8 cellular contexts compared by ENCODE assay signal in genomic region chr19:18191640-18192062, GRCh38. TPM values are rescaled to one million over a fixed set of nuclear protein-coding genes. Genes with fewer than 3 reads are reported as not detected.
DNase-seq lines count a peak whose midpoint lies in the region; ATAC-seq and TF ChIP-seq lines count a peak whose summit lies in the region.

No MANE protein-coding gene starts in this region.

- H3K36me3 Mint-ChIP-seq in CD8-positive, alpha-beta T cell, result peaks cover 6% of the 10 kb centered on the region
- no peaks in the 10 kb centered on the region for H3K36me3 Mint-ChIP-seq in endothelial cell (ENCODE audit: low read depth, unreplicated experiment)

- CTCF ChIA-PET in CD8-positive, alpha-beta T cell (lab: Charles Lee), result interaction anchor here (0.6 to 4.2 kb wide), 29 partner anchors 8 to 222 kb away, joined by 3 to 68 read pairs (median 5); partner anchors contain the start of gene RAB3A
- CTCF ChIA-PET in PC-3 (lab: Charles Lee), result interaction anchor here (0.7 to 2.2 kb wide), 6 partner anchors 17 to 137 kb away, joined by 3 to 9 read pairs (median 4); partner anchors contain the start of gene JUND

- no TSS peak for BruUV-seq in PC-3 (replicated peaks; lab: Mats Ljungman, UMichigan)

- no peaks in the 10 kb centered on the region for H3K9me3 ChIP-seq in CD8-positive, alpha-beta T cell (ENCODE audit: low read length)
- no peaks in the 10 kb centered on the region for H3K9me3 ChIP-seq in PC-3 (ENCODE audit: low read length)
- H3K9me3 ChIP-seq in parathyroid adenoma (ENCODE audit: control insufficient read depth, low read length), result no peaks in the 10 kb centered on the region

- no peaks in the 10 kb centered on the region for H4K20me1 ChIP-seq in PC-3 (ENCODE audit: low read length)

- DNase-seq in CD8-positive, alpha-beta T cell, result no peak
- DNase-seq in PC-3 (no peak), endothelial cell (ENCODE audit: low spot score) (no peak), SKM-1 treated with dmso at 0.1 percent for 144 hours (lab: John Stamatoyannopoulos, UW; ENCODE audit: unreplicated experiment) (no peak), NCI-H1436 treated with DMSO at 0.1 percent for 48 hours (lab: John Stamatoyannopoulos, UW) (no peak), NCI-H1930 (lab: John Stamatoyannopoulos, UW) (no peak)

- H3K27ac Mint-ChIP-seq in CD8-positive, alpha-beta T cell, result peak overlapping the region; percentile 90
- peak overlapping the region; percentile 40 for H3K27ac Mint-ChIP-seq in endothelial cell (ENCODE audit: unreplicated experiment)

- intact Hi-C loops in CD8-positive, alpha-beta T cell (cut with DNase I, micrococcal nuclease), result loop anchor here (1.0 to 5.0 kb wide), 10 partner anchors 13 to 397 kb away; partner anchors contain the start of genes PIK3R2 (in 2 of the 2), ELL (in 1 of the 2), LSM4 (in 1 of the 2) and RAB3A (in 1 of the 2)
- intact Hi-C loops in PC-3 (cut with micrococcal nuclease), result loop anchor here (1.0 kb wide), 1 partner anchor 13 kb away; the partner anchor contains the start of gene RAB3A

- H3K9me3 Mint-ChIP-seq in CD8-positive, alpha-beta T cell, result no peaks in the 10 kb centered on the region
- no peaks in the 10 kb centered on the region for H3K9me3 Mint-ChIP-seq in endothelial cell (ENCODE audit: unreplicated experiment)

- H3F3A ChIP-seq in PC-3 (ENCODE audit: low read length, unreplicated experiment), result no peaks in the 10 kb centered on the region

- peaks cover 22% of the 10 kb centered on the region for H3K4me1 Mint-ChIP-seq in CD8-positive, alpha-beta T cell (ENCODE audit: low read depth)
- peaks cover 9% of the 10 kb centered on the region for H3K4me1 Mint-ChIP-seq in endothelial cell (ENCODE audit: unreplicated experiment)

- peaks cover 18% of the 10 kb centered on the region for H3K4me1 ChIP-seq in CD8-positive, alpha-beta T cell (ENCODE audit: insufficient read depth, low read length)
- H3K4me1 ChIP-seq in PC-3 (ENCODE audit: insufficient read depth, low read length), result peaks cover 13% of the 10 kb centered on the region
- peaks cover 10% of the 10 kb centered on the region for H3K4me1 ChIP-seq in parathyroid adenoma

- H3K27me3 ChIP-seq in CD8-positive, alpha-beta T cell (ENCODE audit: insufficient read depth, low read length), result no peaks in the 10 kb centered on the region
- no peaks in the 10 kb centered on the region for H3K27me3 ChIP-seq in PC-3 (ENCODE audit: low read length)
- no peaks in the 10 kb centered on the region for H3K27me3 ChIP-seq in parathyroid adenoma (ENCODE audit: control insufficient read depth, insufficient read depth, low read length)

- no peaks in the 10 kb centered on the region for H3K36me3 ChIP-seq in CD8-positive, alpha-beta T cell (ENCODE audit: insufficient read depth, low read length)
- H3K36me3 ChIP-seq in PC-3 (ENCODE audit: low read depth, low read length) (no peaks in the 10 kb centered on the region), parathyroid adenoma (ENCODE audit: control insufficient read depth, insufficient read depth, low read length) (no peaks in the 10 kb centered on the region)

- peak overlapping the region; percentile 87 for H3K4me3 Mint-ChIP-seq in CD8-positive, alpha-beta T cell
- peak overlapping the region; percentile 79 for H3K4me3 Mint-ChIP-seq in endothelial cell (ENCODE audit: unreplicated experiment)

- no peaks in the 10 kb centered on the region for H3K9me2 ChIP-seq in PC-3 (replicated peaks; ENCODE audit: low read length)

- ATAC-seq in CD8-positive, alpha-beta T cell, result no peak
- ATAC-seq in PC-3 (no peak), HG02870 (IDR thresholded peaks at IDR 0.05; ENCODE audit: unreplicated experiment) (no peak)

- H3K9ac ChIP-seq in PC-3 (ENCODE audit: low read length) (peak overlapping the region; percentile 57; the same call in 1 of the 2 replicates), parathyroid adenoma (no peak overlapping the region)

- H2AFZ ChIP-seq in PC-3 (ENCODE audit: low read length), result peak overlapping the region; percentile 72
- H2AFZ ChIP-seq in parathyroid adenoma, result peak overlapping the region; percentile 91

- peak overlapping the region; percentile 64 for H3K27ac ChIP-seq in CD8-positive, alpha-beta T cell (ENCODE audit: low read depth, low read length)
- H3K27ac ChIP-seq in PC-3 (ENCODE audit: low read length), result peak overlapping the region; percentile 26
- H3K27ac ChIP-seq in parathyroid adenoma, result peak overlapping the region; percentile 99

- TF ChIP-seq CTCF in CD8-positive, alpha-beta T cell (IDR thresholded peaks at IDR 0.05), result peak; percentile 63
- TF ChIP-seq CTCF in PC-3 (conservative IDR thresholded peaks at IDR 0.05; ENCODE audit: low read depth, low read length), result no peak
- TF ChIP-seq CTCF in endothelial cell (IDR thresholded peaks at IDR 0.05; ENCODE audit: unreplicated experiment), result no peak
- TF ChIP-seq CTCF in parathyroid adenoma (IDR thresholded peaks at IDR 0.05), result no peak

- POLR2A ChIA-PET in CD8-positive, alpha-beta T cell (lab: Charles Lee), result interaction anchor here (0.9 to 2.8 kb wide), 7 partner anchors 12 to 89 kb away, joined by 3 to 35 read pairs (median 4); partner anchors contain the start of genes JUND, PIK3R2 and RAB3A
- POLR2A ChIA-PET in PC-3 (lab: Charles Lee; ENCODE audit: unreplicated experiment), result interaction anchor here (0.5 to 0.7 kb wide), 2 partner anchors 10 to 33 kb away, joined by 4 to 9 read pairs; no protein-coding TSS in a partner anchor

- no peaks in the 10 kb centered on the region for H3K27me3 Mint-ChIP-seq in CD8-positive, alpha-beta T cell (ENCODE audit: low read depth)
- H3K27me3 Mint-ChIP-seq in endothelial cell (ENCODE audit: unreplicated experiment), result peaks cover 7% of the 10 kb centered on the region

- peaks cover 7% of the 10 kb centered on the region for H3K79me2 ChIP-seq in PC-3 (ENCODE audit: low read length)
- H3K79me2 ChIP-seq in parathyroid adenoma, result no peaks in the 10 kb centered on the region

- H3K4me2 ChIP-seq in PC-3 (ENCODE audit: low read length) (peak overlapping the region; percentile 91), parathyroid adenoma (ENCODE audit: low read length) (peak overlapping the region; percentile 81)

- H3K4me3 ChIP-seq in CD8-positive, alpha-beta T cell (ENCODE audit: low read depth, low read length), result no peak overlapping the region
- peak overlapping the region; percentile 76 for H3K4me3 ChIP-seq in PC-3 (ENCODE audit: low read length)
- H3K4me3 ChIP-seq in parathyroid adenoma (ENCODE audit: low read depth, low read length), result peak overlapping the region; percentile 81

RNA-seq across cellular contexts. Expression of gene MPV17L2, which starts 1.4 kb away (rescaled TPM):
- 1 to 10 TPM; 4.0 to 5.2 TPM for total RNA-seq in CD8-positive, alpha-beta T cell
- total RNA-seq in PC-3 (2014; rRNA removed), result 34.2 and 44.7 TPM in 2 replicates
- 17.7 TPM for total RNA-seq in endothelial cell (ENCODE audit: unreplicated experiment)

RNA-seq across cellular contexts. Expression of gene RAB3A, which starts 12.2 kb away (rescaled TPM):
- 10 to 100 TPM; 16.8 to 19.4 TPM for total RNA-seq in CD8-positive, alpha-beta T cell
- total RNA-seq in PC-3 (2014; rRNA removed) (5.7 and 6.7 TPM in 2 replicates), endothelial cell (ENCODE audit: unreplicated experiment) (3.1 TPM)

RNA-seq across cellular contexts. Expression of gene IFI30, which starts 18.0 kb away (rescaled TPM):
- total RNA-seq in CD8-positive, alpha-beta T cell, result 1 to 10 TPM; 1.6 to 1.8 TPM
- total RNA-seq in PC-3 (2014; rRNA removed) (31.1 and 35.0 TPM in 2 replicates), endothelial cell (ENCODE audit: unreplicated experiment) (not detected)

RNA-seq across cellular contexts. Expression of gene PDE4C, which starts 34.6 kb away (rescaled TPM):
- total RNA-seq in CD8-positive, alpha-beta T cell, result under 1 TPM in 1 of 2 experiments, not detected in 1; 0.71 TPM
- total RNA-seq in PC-3 (2014; rRNA removed), result 1.8 TPM in 1 of 2 replicates, not detected in the other
- 0.85 TPM for total RNA-seq in endothelial cell (ENCODE audit: unreplicated experiment)

RNA-seq across cellular contexts. Expression of gene PIK3R2, which starts 38.7 kb away (rescaled TPM):
- total RNA-seq in CD8-positive, alpha-beta T cell, result 1 to 10 TPM; 3.6 to 3.9 TPM
- total RNA-seq in PC-3 (2014; rRNA removed), result 13.9 and 15.8 TPM in 2 replicates
- total RNA-seq in endothelial cell (ENCODE audit: unreplicated experiment), result 28.0 TPM

Comparison
In these comparisons a context has a peak if more than half of its experiments do, and no peak if none do; other contexts are left out.
1. H3K27ac ChIP-seq: peak in every context shown above with its lines; median percentile 99 in parathyroid adenoma; 64 in CD8-positive, alpha-beta T cell; 26 in PC-3.
2. RNA of gene IFI30, which starts 18.0 kb away (total RNA-seq): 31.1 to 35.0 TPM in PC-3; 1.6 to 1.8 TPM in CD8-positive, alpha-beta T cell and not detected in endothelial cell (single experiment); every median in the first group is over 10 times any median in the second.